In the genomic region with DNA sequence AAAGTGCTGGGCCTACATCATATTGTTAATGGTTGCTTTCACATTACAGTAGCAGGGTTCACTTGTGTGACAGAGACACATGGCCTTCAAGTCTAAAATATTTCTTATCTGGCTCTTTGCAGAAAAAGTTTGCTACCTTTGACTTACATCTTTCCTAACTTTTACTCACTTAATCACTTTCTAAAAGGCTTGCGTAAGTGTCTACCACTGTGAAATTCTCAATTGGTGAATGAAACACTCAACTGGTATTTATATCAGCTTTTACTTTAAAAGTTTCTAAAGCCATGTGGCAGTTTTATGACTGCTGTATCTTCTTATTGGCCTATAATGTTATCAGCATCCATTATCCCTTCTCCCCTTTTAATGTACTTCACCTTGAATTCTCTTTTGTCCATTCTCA, we compare ENCODE assay signal across 16 cellular contexts.
DNase-seq lines count a peak whose midpoint lies in the region; ATAC-seq and TF ChIP-seq lines count a peak whose summit lies in the region.
"Had no signal": no experiment of that assay in that cellular context is flagged by ENCODE, and none has a peak within 500 bp of the region (broad histone marks: within the 10 kb centered on the region; RNA-seq: fewer than 3 reads in every experiment).

No MANE protein-coding gene starts in this region.

- ATAC-seq in HG03439 (IDR thresholded peaks at IDR 0.05; ENCODE audit: unreplicated experiment), result no peak
- ATAC-seq: HepG2 had no signal

- DNase-seq in AG04449 (ENCODE audit: low read depth, low spot score), result peak; percentile 5
- DNase-seq in AG10803 (ENCODE audit: low read depth), result peak; percentile 17
- peak; percentile 58 for DNase-seq in amniotic epithelial cell (ENCODE audit: low read depth)
- DNase-seq in foreskin fibroblast, result peak; percentile 23 to 57
- DNase-seq in midbrain (lab: John Stamatoyannopoulos, UW), result no peak
- no peak for DNase-seq in stimulated activated CD4-positive, alpha-beta T cell treated with anti-CD3 and anti-CD28 coated beads, Interleukin-2, amount 100 ng/mL, for 24 hours
- no peak for DNase-seq in OCI-M2 (lab: John Stamatoyannopoulos, UW; ENCODE audit: unreplicated experiment)
- DNase-seq: CD4-positive, alpha-beta memory T cell; DMS153; DMS79; GF-D8; GOT3; H7 had no signal

- H3K4me3 ChIP-seq in AG04449 (ENCODE audit: low read depth, low read length), result no peak overlapping the region
- H3K4me3 ChIP-seq in AG10803 (ENCODE audit: low read length), result no peak overlapping the region
- H3K4me3 ChIP-seq in foreskin fibroblast (ENCODE audit: low read depth in 1 of 2, low read length in 2 of 2), result no peak overlapping the region
- H3K4me3 ChIP-seq: BLaER1 had no signal

- POLR2A ChIA-PET in AG04449 (lab: Yijun Ruan, JAX), result no interaction called here

- CTCF ChIA-PET in AG04449 (lab: Yijun Ruan, JAX), result no interaction called here

- no peak for TF ChIP-seq CTCF in AG04449 (IDR thresholded peaks at IDR 0.05; ENCODE audit: insufficient read depth, low read length, missing control alignments)
- no peak for TF ChIP-seq CTCF in AG10803 (conservative IDR thresholded peaks at IDR 0.05; ENCODE audit: low read length)
- TF ChIP-seq CTCF in foreskin fibroblast (IDR thresholded peaks at IDR 0.05; ENCODE audit: low read depth, low read length), result no peak

Comparison
In these comparisons a context has a peak if more than half of its experiments do, and no peak if none do; other contexts are left out.
1. DNase-seq: peak in AG04449 (single experiment), AG10803 (single experiment), amniotic epithelial cell (single experiment) and foreskin fibroblast (2 of 2); none in midbrain (single experiment), stimulated activated CD4-positive, alpha-beta T cell treated with anti-CD3 and anti-CD28 coated beads, Interleukin-2, amount 100 ng/mL, for 24 hours (0 of 2) and OCI-M2 (single experiment).